In the genomic region with DNA sequence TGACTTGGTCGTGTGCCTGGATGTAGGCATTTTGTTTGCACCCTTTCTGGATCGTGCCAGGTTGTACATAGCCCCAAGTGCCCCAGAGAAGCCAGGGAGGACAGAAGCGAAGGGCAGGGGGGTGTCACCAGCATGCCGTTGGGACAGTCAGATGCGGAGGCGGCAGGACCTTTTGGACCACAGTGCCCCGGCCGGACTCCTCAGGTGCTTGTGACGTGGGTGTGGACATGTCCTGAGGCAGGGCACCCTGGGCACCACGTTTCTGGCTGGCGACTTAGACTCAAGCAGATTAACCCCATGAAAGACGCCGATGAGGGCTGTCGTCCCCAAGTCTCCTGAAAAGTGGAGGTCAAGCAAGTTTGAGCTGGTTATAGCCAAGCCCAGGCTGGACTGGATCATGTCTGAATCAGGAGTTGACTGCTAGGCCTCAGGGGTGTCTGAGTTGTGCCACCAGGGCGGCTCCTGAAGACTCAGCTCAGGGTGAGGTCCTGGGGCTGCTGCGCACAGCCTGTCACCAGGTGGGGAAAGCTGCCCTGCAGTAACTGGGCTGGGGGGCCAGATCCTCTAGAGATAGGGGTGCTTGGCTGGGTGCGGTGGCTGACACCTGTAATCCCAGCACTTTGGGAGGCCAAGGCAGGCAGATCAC, we compare ENCODE assay signal across 15 cellular contexts. TPM values are rescaled to one million over a fixed set of nuclear protein-coding genes. Genes with fewer than 3 reads are reported as not detected.
A peak's percentile ranks its signal among the peaks of the same experiment; 100 is the strongest.
DNase-seq lines count a peak whose midpoint lies in the region; ATAC-seq and TF ChIP-seq lines count a peak whose summit lies in the region.
"Had no signal": no experiment of that assay in that cellular context is flagged by ENCODE, and none has a peak within 500 bp of the region (broad histone marks: within the 10 kb centered on the region; RNA-seq: fewer than 3 reads in every experiment).

No MANE protein-coding gene starts in this region.

- peaks cover 2 to 47% (median 24%) of the 10 kb centered on the region in 4 donors for H3K4me1 ChIP-seq in liver (ENCODE audit: control insufficient read depth in 4 of 4, insufficient read depth in 4 of 4, low read length in 3 of 4)
- H3K4me1 ChIP-seq in upper lobe of right lung: peaks cover 14% of the 10 kb centered on the region

- no peak overlapping the region for H3K4me3 Mint-ChIP-seq in chondrocyte (ENCODE audit: unreplicated experiment)

- H3K27me3 ChIP-seq in liver (ENCODE audit: control insufficient read depth in 4 of 4, insufficient read depth in 4 of 4, low read length in 3 of 4): no peaks in the 10 kb centered on the region
- H3K27me3 ChIP-seq in upper lobe of right lung: no peaks in the 10 kb centered on the region
- H3K27me3 ChIP-seq: left lung, transverse colon had no signal

- H3K36me3 ChIP-seq in liver (ENCODE audit: control insufficient read depth in 4 of 4, insufficient read depth in 3 of 4, low read depth in 1 of 4, low read length in 3 of 4) (peaks cover 0 to 4% (median 0%) of the 10 kb centered on the region in 4 donors), upper lobe of right lung (peaks cover 20% of the 10 kb centered on the region)
- H3K36me3 ChIP-seq: transverse colon had no signal

- no peak for DNase-seq in Right ventricle myocardium inferior (ENCODE audit: missing footprints)
- DNase-seq in cardiac septum (ENCODE audit: low spot score): no peak
- no peak for DNase-seq in chondrocyte (ENCODE audit: low spot score)
- DNase-seq in upper lobe of right lung: no peak
- no peak for DNase-seq in RWPE1 (ENCODE audit: low spot score)
- no peak for DNase-seq in GM13976 (ENCODE audit: low spot score)
- DNase-seq: activated CD8-positive, alpha-beta memory T cell treated with anti-CD3 and anti-CD28 coated beads, Interleukin-2, amount 50 U/mL, for 48 hours; left lung; NCI-H187; NCI-H526; retina; transverse colon had no signal

- in situ Hi-C loops in GM13976 (cut with MboI; ENCODE audit: low sequenced_read_pairs, unreplicated experiment): no loop called here

- peak overlapping the region; percentile 14 for H3K27ac Mint-ChIP-seq in chondrocyte (ENCODE audit: unreplicated experiment)

- CTCF ChIA-PET in RWPE1 (lab: Yijun Ruan, JAX): interaction anchor here (0.5 to 0.7 kb wide), 2 partner anchors 14 to 24 kb away, joined by 4 to 7 read pairs; no protein-coding TSS in a partner anchor

- peaks cover 11% of the 10 kb centered on the region for H3K4me1 Mint-ChIP-seq in chondrocyte (ENCODE audit: low read depth)

- WGBS in liver: 49% methylated on average over 17 of the region's 17 CpGs

- H3K36me3 Mint-ChIP-seq in chondrocyte (ENCODE audit: low read depth): peaks cover 29% of the 10 kb centered on the region

- no peak for TF ChIP-seq CTCF in chondrocyte (IDR thresholded peaks at IDR 0.05)
- TF ChIP-seq CTCF in liver (IDR thresholded peaks at IDR 0.05; ENCODE audit: low read depth, low read length, missing input control): no peak
- TF ChIP-seq CTCF in upper lobe of right lung (IDR thresholded peaks at IDR 0.05): no peak
- no peak for TF ChIP-seq CTCF in RWPE1 (conservative IDR thresholded peaks at IDR 0.05; ENCODE audit: low read depth)
- TF ChIP-seq CTCF in GM13976 (IDR thresholded peaks at IDR 0.05; ENCODE audit: borderline replicate concordance, control extremely low read depth, extremely low read depth, insufficient read depth, missing control alignments): no peak

- H3K9me3 ChIP-seq in liver (ENCODE audit: control insufficient read depth in 4 of 4, low read length in 3 of 4) (no peaks in the 10 kb centered on the region), upper lobe of right lung (no peaks in the 10 kb centered on the region)
- H3K9me3 ChIP-seq: left lung, transverse colon had no signal

- H3K9ac ChIP-seq in liver (ENCODE audit: low read depth in 1 of 2, low read length in 2 of 2): peak overlapping the region; percentile 10 to 69

- peak overlapping the region; percentile 97 for H3K27ac ChIP-seq in liver (ENCODE audit: low read depth in 1 of 2, low read length in 2 of 2)
- no peak overlapping the region for H3K27ac ChIP-seq in upper lobe of right lung
- H3K27ac ChIP-seq in RWPE1: no peak overlapping the region
- H3K27ac ChIP-seq: SK-N-MC, transverse colon had no signal

- ATAC-seq in Right ventricle myocardium inferior (peak; percentile 21), upper lobe of right lung (peak; percentile 4), GM19023 (IDR thresholded peaks at IDR 0.05; ENCODE audit: unreplicated experiment) (no peak)

- H3K9me3 Mint-ChIP-seq in chondrocyte (ENCODE audit: low read depth): no peaks in the 10 kb centered on the region

- no peak for TF ChIP-seq RAD21 in liver (IDR thresholded peaks at IDR 0.05)

- intact Hi-C loops in Right ventricle myocardium inferior (cut with DNase I): no loop called here
- intact Hi-C loops in cardiac septum (cut with DNase I): no loop called here
- intact Hi-C loops in upper lobe of right lung (cut with DNase I): no loop called here

- peak overlapping the region in 1 of 3 donors; percentile 34 for H3K4me3 ChIP-seq in liver (ENCODE audit: low read depth in 1 of 3, low read length in 3 of 3)
- no peak overlapping the region for H3K4me3 ChIP-seq in upper lobe of right lung
- H3K4me3 ChIP-seq: left lung, SK-N-MC, transverse colon had no signal

- no peaks in the 10 kb centered on the region for H3K27me3 Mint-ChIP-seq in chondrocyte (ENCODE audit: low read depth)

- POLR2A ChIA-PET in RWPE1 (lab: Yijun Ruan, JAX; ENCODE audit: low non-redundant PET): no interaction called here

TF ChIP-seq in liver, 16 proteins besides CTCF, POLR2A, EP300 and RAD21:
- TF ChIP-seq, protein P1, sequence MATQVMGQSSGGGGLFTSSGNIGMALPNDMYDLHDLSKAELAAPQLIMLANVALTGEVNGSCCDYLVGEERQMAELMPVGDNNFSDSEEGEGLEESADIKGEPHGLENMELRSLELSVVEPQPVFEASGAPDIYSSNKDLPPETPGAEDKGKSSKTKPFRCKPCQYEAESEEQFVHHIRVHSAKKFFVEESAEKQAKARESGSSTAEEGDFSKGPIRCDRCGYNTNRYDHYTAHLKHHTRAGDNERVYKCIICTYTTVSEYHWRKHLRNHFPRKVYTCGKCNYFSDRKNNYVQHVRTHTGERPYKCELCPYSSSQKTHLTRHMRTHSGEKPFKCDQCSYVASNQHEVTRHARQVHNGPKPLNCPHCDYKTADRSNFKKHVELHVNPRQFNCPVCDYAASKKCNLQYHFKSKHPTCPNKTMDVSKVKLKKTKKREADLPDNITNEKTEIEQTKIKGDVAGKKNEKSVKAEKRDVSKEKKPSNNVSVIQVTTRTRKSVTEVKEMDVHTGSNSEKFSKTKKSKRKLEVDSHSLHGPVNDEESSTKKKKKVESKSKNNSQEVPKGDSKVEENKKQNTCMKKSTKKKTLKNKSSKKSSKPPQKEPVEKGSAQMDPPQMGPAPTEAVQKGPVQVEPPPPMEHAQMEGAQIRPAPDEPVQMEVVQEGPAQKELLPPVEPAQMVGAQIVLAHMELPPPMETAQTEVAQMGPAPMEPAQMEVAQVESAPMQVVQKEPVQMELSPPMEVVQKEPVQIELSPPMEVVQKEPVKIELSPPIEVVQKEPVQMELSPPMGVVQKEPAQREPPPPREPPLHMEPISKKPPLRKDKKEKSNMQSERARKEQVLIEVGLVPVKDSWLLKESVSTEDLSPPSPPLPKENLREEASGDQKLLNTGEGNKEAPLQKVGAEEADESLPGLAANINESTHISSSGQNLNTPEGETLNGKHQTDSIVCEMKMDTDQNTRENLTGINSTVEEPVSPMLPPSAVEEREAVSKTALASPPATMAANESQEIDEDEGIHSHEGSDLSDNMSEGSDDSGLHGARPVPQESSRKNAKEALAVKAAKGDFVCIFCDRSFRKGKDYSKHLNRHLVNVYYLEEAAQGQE (IDR thresholded peaks at IDR 0.05): no peak
- TF ChIP-seq SP1 (IDR thresholded peaks at IDR 0.05): no peak
- TF ChIP-seq, protein P2, sequence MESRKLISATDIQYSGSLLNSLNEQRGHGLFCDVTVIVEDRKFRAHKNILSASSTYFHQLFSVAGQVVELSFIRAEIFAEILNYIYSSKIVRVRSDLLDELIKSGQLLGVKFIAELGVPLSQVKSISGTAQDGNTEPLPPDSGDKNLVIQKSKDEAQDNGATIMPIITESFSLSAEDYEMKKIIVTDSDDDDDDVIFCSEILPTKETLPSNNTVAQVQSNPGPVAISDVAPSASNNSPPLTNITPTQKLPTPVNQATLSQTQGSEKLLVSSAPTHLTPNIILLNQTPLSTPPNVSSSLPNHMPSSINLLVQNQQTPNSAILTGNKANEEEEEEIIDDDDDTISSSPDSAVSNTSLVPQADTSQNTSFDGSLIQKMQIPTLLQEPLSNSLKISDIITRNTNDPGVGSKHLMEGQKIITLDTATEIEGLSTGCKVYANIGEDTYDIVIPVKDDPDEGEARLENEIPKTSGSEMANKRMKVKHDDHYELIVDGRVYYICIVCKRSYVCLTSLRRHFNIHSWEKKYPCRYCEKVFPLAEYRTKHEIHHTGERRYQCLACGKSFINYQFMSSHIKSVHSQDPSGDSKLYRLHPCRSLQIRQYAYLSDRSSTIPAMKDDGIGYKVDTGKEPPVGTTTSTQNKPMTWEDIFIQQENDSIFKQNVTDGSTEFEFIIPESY (IDR thresholded peaks at IDR 0.05): no peak
- peak; percentile 83 to 85 for TF ChIP-seq HNF4A (conservative IDR thresholded peaks at IDR 0.05)
- no peak for TF ChIP-seq YY1 (IDR thresholded peaks at IDR 0.05)
- TF ChIP-seq, protein P3, sequence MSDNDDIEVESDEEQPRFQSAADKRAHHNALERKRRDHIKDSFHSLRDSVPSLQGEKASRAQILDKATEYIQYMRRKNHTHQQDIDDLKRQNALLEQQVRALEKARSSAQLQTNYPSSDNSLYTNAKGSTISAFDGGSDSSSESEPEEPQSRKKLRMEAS (IDR thresholded peaks at IDR 0.05): peak; percentile 6
- peak; percentile 38 to 63 for TF ChIP-seq RXRA (IDR thresholded peaks at IDR 0.05)
- no peak for TF ChIP-seq TAF1 (conservative IDR thresholded peaks at IDR 0.05)
- peak; percentile 39 for TF ChIP-seq FOXA2 (IDR thresholded peaks at IDR 0.05)
- TF ChIP-seq GABPA (IDR thresholded peaks at IDR 0.05 in 1 of 2, conservative IDR thresholded peaks at IDR 0.05 in 1 of 2): no peak
- peak; percentile 80 to 90 for TF ChIP-seq EGR1 (IDR thresholded peaks at IDR 0.05; ENCODE audit: low read depth in 2 of 2)

RNA-seq across cellular contexts. Expression of a gene that starts 42.0 kb away (rescaled TPM):
- total RNA-seq in Right ventricle myocardium inferior (25.8 TPM), cardiac septum (29.7 TPM), chondrocyte (19.3 to 28.9 TPM (median 26.2 TPM) in 3 replicates), liver (1 to 10 TPM; 2.6 to 3.3 TPM), upper lobe of right lung (10.3 TPM)
- polyA plus RNA-seq in liver: 1 to 10 TPM; 1.1 to 4.0 TPM

Comparison
In these comparisons a context has a peak if more than half of its experiments do, and no peak if none do; other contexts are left out.
1. H3K27ac ChIP-seq: peak in liver (2 of 2); none in upper lobe of right lung (single experiment) and RWPE1 (single experiment).